Comparison of ENCODE assay signal across 1 cellular context in the genomic region with DNA sequence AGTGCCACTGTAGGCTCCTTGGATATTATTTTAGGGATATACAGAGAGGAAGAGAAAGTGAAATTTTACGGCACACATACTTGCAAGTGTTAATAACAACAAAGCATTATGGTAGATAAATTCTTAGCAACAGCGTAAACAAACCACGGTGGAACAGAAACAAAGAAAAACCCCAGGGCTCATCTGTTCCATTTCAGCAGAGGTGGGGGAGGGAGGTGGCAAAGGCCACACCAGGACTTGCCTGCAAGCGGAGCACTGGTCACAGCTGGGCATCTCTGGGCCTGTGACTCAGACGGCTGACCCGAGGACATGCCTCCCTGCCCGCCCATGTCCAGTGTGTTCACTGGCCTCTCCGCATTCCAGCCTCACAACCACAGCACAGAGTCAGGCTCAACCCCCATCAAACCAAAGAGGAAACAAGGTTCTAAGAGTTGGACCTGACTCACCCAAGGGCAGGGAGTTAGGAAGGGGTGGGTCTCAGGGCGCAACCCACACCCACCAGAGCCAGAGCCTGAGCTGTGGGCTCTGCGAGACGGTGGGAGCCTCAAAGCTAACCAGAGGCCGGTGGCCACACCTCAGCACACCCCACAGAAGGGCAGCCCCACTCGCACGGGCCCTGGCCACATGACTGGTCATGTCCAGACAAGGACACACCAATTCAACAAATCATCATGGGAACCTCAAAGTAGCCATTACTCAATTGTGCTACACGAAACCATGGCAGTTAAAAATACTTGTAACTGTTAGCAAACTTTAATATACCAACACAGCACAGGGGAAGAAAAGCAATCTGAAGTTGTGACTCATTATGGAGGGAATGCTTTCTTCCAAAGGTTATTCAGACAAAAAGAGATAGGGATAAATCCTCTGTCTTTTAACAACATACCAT.
A peak's percentile ranks its signal among the peaks of the same experiment; 100 is the strongest.
TF ChIP-seq lines count a peak whose summit lies in the region.

No MANE protein-coding gene starts in this region.

TF ChIP-seq in K562, 482 proteins besides CTCF, POLR2A, EP300 and RAD21 (continued from another document):
- TF ChIP-seq TEAD4 (IDR thresholded peaks at IDR 0.05; ENCODE audit: low read length) (peak; percentile 90), TEAD4 (CRISPR knock-in tag; IDR thresholded peaks at IDR 0.05; ENCODE audit: borderline replicate concordance) (peak; percentile 93), HLTF (IDR thresholded peaks at IDR 0.05) (0 out of 2 replicates have a peak, but pooled peaks have one; percentile 49), RCOR1 (IDR thresholded peaks at IDR 0.05; ENCODE audit: borderline replicate concordance in 1 of 2, low read depth in 2 of 2, low read length in 2 of 2) (peak in 1 of 2 experiments; percentile 67; a peak in 2 of 4 replicates), DPF2 (IDR thresholded peaks at IDR 0.05) (peak; percentile 77), POLR2AphosphoS5 (IDR thresholded peaks at IDR 0.05; ENCODE audit: control insufficient read depth, insufficient read depth, low read depth, low read length) (0 out of 2 replicates have a peak, but pooled peaks have one; percentile 28), CREB3 (tag; conservative IDR thresholded peaks at IDR 0.05; ENCODE audit: low read depth) (0 out of 2 replicates have a peak, but pooled peaks have one; percentile 57), NR1H2 (CRISPR knock-in tag; IDR thresholded peaks at IDR 0.05) (peak; percentile 96; the same call in 1 of the 2 replicates), ETV5 (CRISPR knock-in tag; IDR thresholded peaks at IDR 0.05; ENCODE audit: low read depth) (peak; percentile 77), ZNF354B (CRISPR knock-in tag; IDR thresholded peaks at IDR 0.05) (no peak), JUNB (CRISPR knock-in tag; conservative IDR thresholded peaks at IDR 0.05) (no peak), ZNF431 (CRISPR knock-in tag; IDR thresholded peaks at IDR 0.05) (no peak; the same call in 1 of the 2 replicates), TRIM28 (IDR thresholded peaks at IDR 0.05) (no peak), TCFL5 (CRISPR knock-in tag; conservative IDR thresholded peaks at IDR 0.05) (no peak), MXI1 (IDR thresholded peaks at IDR 0.05; ENCODE audit: low read depth, low read length) (0 out of 2 replicates have a peak, but pooled peaks have one; percentile 25), RAD51 (IDR thresholded peaks at IDR 0.05; ENCODE audit: borderline replicate concordance, low read depth) (peak; percentile 48; the same call in 1 of the 2 replicates), DMBX1 (CRISPR knock-in tag; IDR thresholded peaks at IDR 0.05; ENCODE audit: borderline replicate concordance) (0 out of 2 replicates have a peak, but pooled peaks have one; percentile 44), ZNF143 (CRISPR knock-in tag; IDR thresholded peaks at IDR 0.05) (peak; percentile 55; the same call in 1 of the 2 replicates), DDX20 (tag; IDR thresholded peaks at IDR 0.05; ENCODE audit: low read depth) (no peak), HDGF (IDR thresholded peaks at IDR 0.05) (peak; percentile 81; the same call in 1 of the 2 replicates), ZNF133 (CRISPR knock-in tag; IDR thresholded peaks at IDR 0.05) (no peak), TCF3 (CRISPR knock-in tag; IDR thresholded peaks at IDR 0.05) (peak; percentile 30; the same call in 1 of the 2 replicates), NR2C2 (CRISPR knock-in tag; IDR thresholded peaks at IDR 0.05) (peak; percentile 34; the same call in 1 of the 2 replicates), NR2C2 (tag; IDR thresholded peaks at IDR 0.05) (peak; percentile 82; the same call in 1 of the 2 replicates), RFX5 (IDR thresholded peaks at IDR 0.05; ENCODE audit: low read depth, low read length) (no peak), BRD9 (IDR thresholded peaks at IDR 0.05; ENCODE audit: low read depth, partially characterized antibody) (peak; percentile 58), LARP7 (IDR thresholded peaks at IDR 0.05) (no peak), TAF1 (IDR thresholded peaks at IDR 0.05; ENCODE audit: control insufficient read depth, extremely low read depth, insufficient read depth, low read length, severe bottlenecking) (peak; percentile 43), SRSF7 (optimal IDR thresholded peaks at IDR 0.05; ENCODE audit: low read depth, low read length) (no peak), PTTG1 (tag; IDR thresholded peaks at IDR 0.05; ENCODE audit: low read depth) (no peak)
- TF ChIP-seq, protein P1, sequence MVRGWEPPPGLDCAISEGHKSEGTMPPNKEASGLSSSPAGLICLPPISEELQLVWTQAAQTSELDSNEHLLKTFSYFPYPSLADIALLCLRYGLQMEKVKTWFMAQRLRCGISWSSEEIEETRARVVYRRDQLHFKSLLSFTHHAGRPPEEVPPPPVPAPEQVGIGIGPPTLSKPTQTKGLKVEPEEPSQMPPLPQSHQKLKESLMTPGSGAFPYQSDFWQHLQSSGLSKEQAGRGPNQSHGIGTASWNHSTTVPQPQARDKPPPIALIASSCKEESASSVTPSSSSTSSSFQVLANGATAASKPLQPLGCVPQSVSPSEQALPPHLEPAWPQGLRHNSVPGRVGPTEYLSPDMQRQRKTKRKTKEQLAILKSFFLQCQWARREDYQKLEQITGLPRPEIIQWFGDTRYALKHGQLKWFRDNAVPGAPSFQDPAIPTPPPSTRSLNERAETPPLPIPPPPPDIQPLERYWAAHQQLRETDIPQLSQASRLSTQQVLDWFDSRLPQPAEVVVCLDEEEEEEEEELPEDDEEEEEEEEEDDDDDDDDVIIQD (CRISPR knock-in tag; IDR thresholded peaks at IDR 0.05) = no peak
- TF ChIP-seq, protein P2, sequence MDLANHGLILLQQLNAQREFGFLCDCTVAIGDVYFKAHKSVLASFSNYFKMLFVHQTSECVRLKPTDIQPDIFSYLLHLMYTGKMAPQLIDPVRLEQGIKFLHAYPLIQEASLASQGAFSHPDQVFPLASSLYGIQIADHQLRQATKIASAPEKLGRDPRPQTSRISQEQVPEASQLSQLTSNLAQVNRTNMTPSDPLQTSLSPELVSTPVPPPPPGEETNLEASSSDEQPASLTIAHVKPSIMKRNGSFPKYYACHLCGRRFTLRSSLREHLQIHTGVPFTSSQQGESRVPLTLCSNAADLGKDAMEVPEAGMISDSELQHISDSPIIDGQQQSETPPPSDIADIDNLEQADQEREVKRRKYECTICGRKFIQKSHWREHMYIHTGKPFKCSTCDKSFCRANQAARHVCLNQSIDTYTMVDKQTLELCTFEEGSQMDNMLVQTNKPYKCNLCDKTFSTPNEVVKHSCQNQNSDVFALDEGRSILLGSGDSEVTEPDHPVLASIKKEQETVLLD (IDR thresholded peaks at IDR 0.05) = peak; percentile 71
- TF ChIP-seq, protein P3, sequence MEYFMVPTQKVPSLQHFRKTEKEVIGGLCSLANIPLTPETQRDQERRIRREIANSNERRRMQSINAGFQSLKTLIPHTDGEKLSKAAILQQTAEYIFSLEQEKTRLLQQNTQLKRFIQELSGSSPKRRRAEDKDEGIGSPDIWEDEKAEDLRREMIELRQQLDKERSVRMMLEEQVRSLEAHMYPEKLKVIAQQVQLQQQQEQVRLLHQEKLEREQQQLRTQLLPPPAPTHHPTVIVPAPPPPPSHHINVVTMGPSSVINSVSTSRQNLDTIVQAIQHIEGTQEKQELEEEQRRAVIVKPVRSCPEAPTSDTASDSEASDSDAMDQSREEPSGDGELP (CRISPR knock-in tag; IDR thresholded peaks at IDR 0.05; ENCODE audit: borderline replicate concordance) = peak; percentile 97
